ENCODE assay signal across 13 cellular contexts in the genomic region with DNA sequence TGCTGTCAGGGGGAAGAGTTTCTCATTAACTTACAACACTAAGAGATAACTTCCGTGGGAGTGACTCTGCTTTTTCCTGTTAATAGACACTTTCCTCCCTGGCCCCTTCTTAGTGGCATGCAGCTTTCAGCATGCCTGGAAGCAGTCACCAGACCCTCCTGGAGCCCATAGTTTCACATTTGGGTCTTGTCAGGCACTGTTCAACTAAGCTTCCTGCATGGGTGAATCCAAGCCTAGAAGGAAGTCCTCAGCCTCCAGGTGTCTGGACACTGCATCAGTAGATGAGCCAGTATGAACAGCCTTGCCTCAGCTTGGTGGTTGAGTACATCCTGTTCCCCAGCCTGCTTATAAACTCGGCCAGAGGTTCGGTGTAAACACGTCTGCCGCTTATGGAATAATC.
DNase-seq lines count a peak whose midpoint lies in the region; ATAC-seq and TF ChIP-seq lines count a peak whose summit lies in the region.
"Had no signal": no experiment of that assay in that cellular context is flagged by ENCODE, and none has a peak within 500 bp of the region (broad histone marks: within the 10 kb centered on the region; RNA-seq: fewer than 3 reads in every experiment).

No MANE protein-coding gene starts in this region.

- TF ChIP-seq CTCF in spleen (IDR thresholded peaks at IDR 0.05 in 8 of 11, conservative IDR thresholded peaks at IDR 0.05 in 3 of 11) (no peak), esophagus muscularis mucosa (IDR thresholded peaks at IDR 0.05) (no peak)

- H3K4me1 ChIP-seq in spleen (peaks cover 7 to 95% (median 49%) of the 10 kb centered on the region in 6 donors), esophagus muscularis mucosa (peaks cover 44 to 70% (median 62%) of the 10 kb centered on the region in 4 donors)

- intact Hi-C loops in activated CD4-positive, alpha-beta T cell treated with anti-CD3 and anti-CD28 coated beads, Interleukin-2, amount 10 ng/mL, durations not matched to agents 24 days and 14 days (cut with micrococcal nuclease): no loop called here
- intact Hi-C loops in spleen (cut with DNase I; ENCODE audit: low total_unique reads) (no loop called here), esophagus muscularis mucosa (cut with DNase I) (no loop called here)

- H3K27me3 ChIP-seq in spleen (replicated peaks in 1 of 7): no peaks in the 10 kb centered on the region
- no peaks in the 10 kb centered on the region for H3K27me3 ChIP-seq in esophagus muscularis mucosa

- H3K4me3 ChIP-seq in spleen: peak overlapping the region in 1 of 8 donors; percentile 22
- no peak overlapping the region for H3K4me3 ChIP-seq in esophagus muscularis mucosa
- H3K4me3 ChIP-seq: thoracic aorta had no signal

- peaks cover 55% of the 10 kb centered on the region for H3K36me3 Mint-ChIP-seq in activated CD4-positive, alpha-beta T cell treated with anti-CD3 and anti-CD28 coated beads, Interleukin-2, amount 10 ng/mL, durations not matched to agents 24 days and 14 days (ENCODE audit: low read depth)
- H3K36me3 Mint-ChIP-seq in T-helper 2 cell treated with Interferon-gamma antibody and Interleukin-4, amounts not matched to agents 5 μg/mL and 100 μg/mL, for 36 hours (ENCODE audit: low read depth): peaks cover 46% of the 10 kb centered on the region

- 15 to 43% (median 17%) methylated on average over 5 of the region's 5 CpGs for WGBS in spleen, 5 donors
- 68% methylated on average over 5 of the region's 5 CpGs for WGBS in esophagus muscularis mucosa

- DNase-seq in activated CD4-positive, alpha-beta T cell treated with anti-CD3 and anti-CD28 coated beads, Interleukin-2, amount 10 ng/mL, durations not matched to agents 24 days and 14 days: peak; percentile 73
- DNase-seq in activated CD4-positive, alpha-beta T cell treated with anti-CD3 and anti-CD28 coated beads for 1 hour: no peak
- no peak for DNase-seq in T-helper 2 cell treated with Interferon-gamma antibody and Interleukin-4, amounts not matched to agents 5 μg/mL and 100 μg/mL, for 36 hours (ENCODE audit: low spot score)
- DNase-seq in spleen (no peak), esophagus muscularis mucosa (ENCODE audit: extremely low spot score) (no peak), NCI-H1694 treated with DMSO at 0.1 percent for 48 hours (lab: John Stamatoyannopoulos, UW) (no peak), NCI-H345 treated with DMSO at 0.1 percent for 48 hours (lab: John Stamatoyannopoulos, UW; ENCODE audit: unreplicated experiment) (no peak)
- DNase-seq: ACHN, NCI-H1105 had no signal

- H3K27ac Mint-ChIP-seq in activated CD4-positive, alpha-beta T cell treated with anti-CD3 and anti-CD28 coated beads, Interleukin-2, amount 10 ng/mL, durations not matched to agents 24 days and 14 days: peak overlapping the region; percentile 76
- H3K27ac Mint-ChIP-seq in T-helper 2 cell treated with Interferon-gamma antibody and Interleukin-4, amounts not matched to agents 5 μg/mL and 100 μg/mL, for 36 hours: peak overlapping the region; percentile 51

- no peak for TF ChIP-seq EP300 in esophagus muscularis mucosa (IDR thresholded peaks at IDR 0.05)

- peak overlapping the region; percentile 25 for H3K4me3 Mint-ChIP-seq in activated CD4-positive, alpha-beta T cell treated with anti-CD3 and anti-CD28 coated beads, Interleukin-2, amount 10 ng/mL, durations not matched to agents 24 days and 14 days
- peak overlapping the region; percentile 46 for H3K4me3 Mint-ChIP-seq in T-helper 2 cell treated with Interferon-gamma antibody and Interleukin-4, amounts not matched to agents 5 μg/mL and 100 μg/mL, for 36 hours
- H3K4me3 Mint-ChIP-seq: brain had no signal

- H3K27me3 Mint-ChIP-seq in activated CD4-positive, alpha-beta T cell treated with anti-CD3 and anti-CD28 coated beads, Interleukin-2, amount 10 ng/mL, durations not matched to agents 24 days and 14 days: no peaks in the 10 kb centered on the region
- H3K27me3 Mint-ChIP-seq in T-helper 2 cell treated with Interferon-gamma antibody and Interleukin-4, amounts not matched to agents 5 μg/mL and 100 μg/mL, for 36 hours (ENCODE audit: low read depth): no peaks in the 10 kb centered on the region
- H3K27me3 Mint-ChIP-seq: brain had no signal

- H3K36me3 ChIP-seq in spleen (peaks cover 0 to 95% (median 26%) of the 10 kb centered on the region in 6 donors), esophagus muscularis mucosa (peaks cover 0 to 33% (median 22%) of the 10 kb centered on the region in 4 donors)
- H3K36me3 ChIP-seq: thoracic aorta had no signal

- H3K9me3 ChIP-seq in spleen (no peaks in the 10 kb centered on the region), esophagus muscularis mucosa (no peaks in the 10 kb centered on the region)
- H3K9me3 ChIP-seq: thoracic aorta had no signal

- TF ChIP-seq POLR2A in spleen (IDR thresholded peaks at IDR 0.05) (no peak), esophagus muscularis mucosa (IDR thresholded peaks at IDR 0.05; ENCODE audit: low read depth) (no peak)

- no peaks in the 10 kb centered on the region for H3K9me3 Mint-ChIP-seq in activated CD4-positive, alpha-beta T cell treated with anti-CD3 and anti-CD28 coated beads, Interleukin-2, amount 10 ng/mL, durations not matched to agents 24 days and 14 days
- H3K9me3 Mint-ChIP-seq in T-helper 2 cell treated with Interferon-gamma antibody and Interleukin-4, amounts not matched to agents 5 μg/mL and 100 μg/mL, for 36 hours: no peaks in the 10 kb centered on the region
- H3K9me3 Mint-ChIP-seq: brain had no signal

- peaks cover 49% of the 10 kb centered on the region for H3K4me1 Mint-ChIP-seq in activated CD4-positive, alpha-beta T cell treated with anti-CD3 and anti-CD28 coated beads, Interleukin-2, amount 10 ng/mL, durations not matched to agents 24 days and 14 days
- H3K4me1 Mint-ChIP-seq in T-helper 2 cell treated with Interferon-gamma antibody and Interleukin-4, amounts not matched to agents 5 μg/mL and 100 μg/mL, for 36 hours (ENCODE audit: low read depth): peaks cover 45% of the 10 kb centered on the region

- H3K27ac ChIP-seq in spleen (peak overlapping the region in 7 of 8 donors; percentile 52 to 81 (median 71)), esophagus muscularis mucosa (replicated peaks in 1 of 4) (peak overlapping the region in 1 of 4 donors; percentile 8)
- H3K27ac ChIP-seq: thoracic aorta had no signal

- ATAC-seq in esophagus mucosa: peak; percentile 36
- ATAC-seq: HCT116 had no signal
